11 cellular contexts compared by ENCODE assay signal in the genomic region with DNA sequence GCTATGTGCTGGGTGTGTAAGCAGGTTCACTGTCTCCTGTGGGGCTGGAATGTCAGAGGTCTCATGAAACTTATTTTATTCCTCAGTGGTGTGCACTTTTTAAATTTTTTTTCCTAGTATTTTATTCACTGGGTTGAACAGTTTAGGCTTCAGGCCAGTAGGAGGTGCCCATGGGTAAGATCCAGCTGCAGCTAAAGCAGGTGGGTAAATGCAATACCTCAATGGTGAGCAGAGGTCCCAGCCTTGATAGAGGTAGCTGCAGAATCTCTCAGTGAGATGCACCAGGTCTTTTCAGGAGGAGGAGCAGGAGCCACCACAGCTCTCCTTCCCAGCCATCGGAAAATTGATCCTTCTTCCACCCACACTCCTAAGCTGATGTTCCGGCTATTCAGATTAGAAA. TPM values are rescaled to one million over a fixed set of nuclear protein-coding genes. Genes with fewer than 3 reads are reported as not detected.
A peak's percentile ranks its signal among the peaks of the same experiment; 100 is the strongest.
DNase-seq lines count a peak whose midpoint lies in the region; ATAC-seq and TF ChIP-seq lines count a peak whose summit lies in the region.
"Had no signal": no experiment of that assay in that cellular context is flagged by ENCODE, and none has a peak within 500 bp of the region (broad histone marks: within the 10 kb centered on the region; RNA-seq: fewer than 3 reads in every experiment).

No MANE protein-coding gene starts in this region.

- peaks cover 23% of the 10 kb centered on the region for H3K27me3 Mint-ChIP-seq in activated naive CD4-positive, alpha-beta T cell treated with anti-CD3 and anti-CD28 coated beads, Interleukin-2, amount 10 ng/mL, durations not matched to agents 7 days and 5 days

- H3K4me1 ChIP-seq in Loucy (ENCODE audit: insufficient read depth, low read length, poor library complexity, severe bottlenecking) (no peaks in the 10 kb centered on the region), ovary (ENCODE audit: insufficient read depth) (no peaks in the 10 kb centered on the region)

- H3K9me2 ChIP-seq in Loucy (replicated peaks; ENCODE audit: low read depth, low read length): no peaks in the 10 kb centered on the region

- H3K4me2 ChIP-seq in Loucy (ENCODE audit: low read depth, low read length, poor library complexity, severe bottlenecking): no peak overlapping the region

- H3K36me3 ChIP-seq in Loucy (ENCODE audit: insufficient read depth, low read length) (no peaks in the 10 kb centered on the region), ovary (no peaks in the 10 kb centered on the region)

- H3K79me2 ChIP-seq in Loucy (ENCODE audit: insufficient read depth, low read length): no peaks in the 10 kb centered on the region

- H3K27ac ChIP-seq in ovary: no peak overlapping the region

- peak; percentile 61 for DNase-seq in activated naive CD4-positive, alpha-beta T cell treated with anti-CD3 and anti-CD28 coated beads, Interleukin-2, amount 10 ng/mL, durations not matched to agents 7 days and 5 days
- peak; percentile 6 to 7 for DNase-seq in stimulated activated CD4-positive, alpha-beta T cell treated with anti-CD3 and anti-CD28 coated beads, Interleukin-1b, Interleukin-23, amount 100 ng/mL, for 4 hours (ENCODE audit: low read depth in 2 of 2)
- no peak for DNase-seq in ovary
- DNase-seq in activated CD4-positive, CD25-positive, alpha-beta regulatory T cell (lab: John Stamatoyannopoulos, UW): no peak
- DNase-seq in NCI-H345 treated with DMSO at 0.1 percent for 48 hours (lab: John Stamatoyannopoulos, UW; ENCODE audit: unreplicated experiment): no peak
- DNase-seq: activated naive CD8-positive, alpha-beta T cell treated with anti-CD3 and anti-CD28 coated beads, Interleukin-2, amount 10 ng/mL, durations not matched to agents 7 days and 5 days; GOT3; NCI-H2107 had no signal

- peak; percentile 53 for ATAC-seq in GM18909 (IDR thresholded peaks at IDR 0.05; ENCODE audit: poor library complexity, unreplicated experiment)
- ATAC-seq in HG03460 (IDR thresholded peaks at IDR 0.05; ENCODE audit: unreplicated experiment): no peak

- no peaks in the 10 kb centered on the region for H3K4me1 Mint-ChIP-seq in activated naive CD4-positive, alpha-beta T cell treated with anti-CD3 and anti-CD28 coated beads, Interleukin-2, amount 10 ng/mL, durations not matched to agents 7 days and 5 days
- H3K4me1 Mint-ChIP-seq: activated naive CD8-positive, alpha-beta T cell treated with anti-CD3 and anti-CD28 coated beads, Interleukin-2, amount 10 ng/mL, durations not matched to agents 7 days and 5 days had no signal

- CTCF ChIA-PET in activated naive CD4-positive, alpha-beta T cell treated with anti-CD3 and anti-CD28 coated beads, Interleukin-2, amount 10 ng/mL, durations not matched to agents 7 days and 5 days (lab: Charles Lee): interaction anchor here (0.9 to 4.4 kb wide), 3 partner anchors 204 to 283 kb away, joined by 4 to 48 read pairs (median 11); partner anchors contain the start of gene AIM2

- intact Hi-C loops in ovary (cut with DNase I): no loop called here

- H3K4me3 Mint-ChIP-seq in activated naive CD4-positive, alpha-beta T cell treated with anti-CD3 and anti-CD28 coated beads, Interleukin-2, amount 10 ng/mL, durations not matched to agents 7 days and 5 days: no peak overlapping the region
- H3K4me3 Mint-ChIP-seq: activated naive CD8-positive, alpha-beta T cell treated with anti-CD3 and anti-CD28 coated beads, Interleukin-2, amount 10 ng/mL, durations not matched to agents 7 days and 5 days had no signal

- no peak overlapping the region for H3K9ac ChIP-seq in Loucy (ENCODE audit: low read depth, low read length, poor library complexity, severe bottlenecking)

- H3F3A ChIP-seq in Loucy (ENCODE audit: low read depth): no peaks in the 10 kb centered on the region

- H2AFZ ChIP-seq in Loucy (ENCODE audit: low read length): no peak overlapping the region

- H3K27ac Mint-ChIP-seq in activated naive CD4-positive, alpha-beta T cell treated with anti-CD3 and anti-CD28 coated beads, Interleukin-2, amount 10 ng/mL, durations not matched to agents 7 days and 5 days: peak overlapping the region; percentile 12
- H3K27ac Mint-ChIP-seq: activated naive CD8-positive, alpha-beta T cell treated with anti-CD3 and anti-CD28 coated beads, Interleukin-2, amount 10 ng/mL, durations not matched to agents 7 days and 5 days had no signal

- H3K9me3 Mint-ChIP-seq in activated naive CD4-positive, alpha-beta T cell treated with anti-CD3 and anti-CD28 coated beads, Interleukin-2, amount 10 ng/mL, durations not matched to agents 7 days and 5 days: no peaks in the 10 kb centered on the region
- H3K9me3 Mint-ChIP-seq: activated naive CD8-positive, alpha-beta T cell treated with anti-CD3 and anti-CD28 coated beads, Interleukin-2, amount 10 ng/mL, durations not matched to agents 7 days and 5 days had no signal

- no peaks in the 10 kb centered on the region for H4K20me1 ChIP-seq in Loucy (ENCODE audit: insufficient read depth, low read length, poor library complexity, severe bottlenecking)

- no peaks in the 10 kb centered on the region for H3K27me3 ChIP-seq in Loucy (ENCODE audit: insufficient read depth, low read length, poor library complexity, severe bottlenecking)
- H3K27me3 ChIP-seq in ovary: no peaks in the 10 kb centered on the region

- TF ChIP-seq EP300 in ovary (IDR thresholded peaks at IDR 0.05): no peak

- no peak for TF ChIP-seq POLR2A in ovary (IDR thresholded peaks at IDR 0.05)

- peak; percentile 71 for TF ChIP-seq CTCF in Loucy (conservative IDR thresholded peaks at IDR 0.05; ENCODE audit: low read length)
- TF ChIP-seq CTCF in ovary (IDR thresholded peaks at IDR 0.05): no peak

- 87 to 100% (median 94%) methylated on average over 2 of the region's 2 CpGs for WGBS in ovary, 3 donors

- H3K4me3 ChIP-seq in Loucy (ENCODE audit: low read length, poor library complexity, severe bottlenecking) (no peak overlapping the region), ovary (no peak overlapping the region)

- H3K36me3 Mint-ChIP-seq in activated naive CD4-positive, alpha-beta T cell treated with anti-CD3 and anti-CD28 coated beads, Interleukin-2, amount 10 ng/mL, durations not matched to agents 7 days and 5 days: no peaks in the 10 kb centered on the region
- H3K36me3 Mint-ChIP-seq: activated naive CD8-positive, alpha-beta T cell treated with anti-CD3 and anti-CD28 coated beads, Interleukin-2, amount 10 ng/mL, durations not matched to agents 7 days and 5 days had no signal

- H3K9me3 ChIP-seq in Loucy (ENCODE audit: insufficient read depth, low read depth, low read length) (no peaks in the 10 kb centered on the region), ovary (no peaks in the 10 kb centered on the region)

RNA-seq across cellular contexts. Expression of gene OR6N2, which starts 12.6 kb away (rescaled TPM):
- not detected for total RNA-seq in ovary
- not detected for polyA plus RNA-seq in ovary
- total RNA-seq: activated naive CD8-positive, alpha-beta T cell treated with anti-CD3 and anti-CD28 coated beads, Interleukin-2, amount 10 ng/mL, durations not matched to agents 7 days and 5 days had no signal

RNA-seq across cellular contexts. Expression of gene OR6N1, which starts 21.6 kb away (rescaled TPM):
- not detected for total RNA-seq in ovary
- not detected for polyA plus RNA-seq in ovary
- total RNA-seq: activated naive CD8-positive, alpha-beta T cell treated with anti-CD3 and anti-CD28 coated beads, Interleukin-2, amount 10 ng/mL, durations not matched to agents 7 days and 5 days had no signal

RNA-seq across cellular contexts. Expression of gene MNDA, which starts 37.5 kb away (rescaled TPM):
- 10 to 100 TPM in 1 of 7 donors, 1 to 10 TPM in 5, under 1 TPM in 1; 0.71 to 26.5 (median 2.8) TPM for total RNA-seq in ovary
- polyA plus RNA-seq in ovary: 1 to 10 TPM; 1.7 to 8.7 TPM

RNA-seq across cellular contexts. Expression of gene OR6K6, which starts 39.1 kb away (rescaled TPM):
- not detected for total RNA-seq in ovary
- not detected for polyA plus RNA-seq in ovary
- total RNA-seq: activated naive CD8-positive, alpha-beta T cell treated with anti-CD3 and anti-CD28 coated beads, Interleukin-2, amount 10 ng/mL, durations not matched to agents 7 days and 5 days had no signal

Comparison
In these comparisons a context has a peak if more than half of its experiments do, and no peak if none do; other contexts are left out.
1. DNase-seq: peak in activated naive CD4-positive, alpha-beta T cell treated with anti-CD3 and anti-CD28 coated beads, Interleukin-2, amount 10 ng/mL, durations not matched to agents 7 days and 5 days (single experiment) and stimulated activated CD4-positive, alpha-beta T cell treated with anti-CD3 and anti-CD28 coated beads, Interleukin-1b, Interleukin-23, amount 100 ng/mL, for 4 hours (2 of 2); none in ovary (0 of 5), activated CD4-positive, CD25-positive, alpha-beta regulatory T cell (0 of 4) and NCI-H345 treated with DMSO at 0.1 percent for 48 hours (single experiment).